ENCODE assay signal across 28 cellular contexts in genomic region chr10:51759896-51760534, GRCh38.
DNase-seq lines count a peak whose midpoint lies in the region; ATAC-seq and TF ChIP-seq lines count a peak whose summit lies in the region.
"Had no signal": no experiment of that assay in that cellular context is flagged by ENCODE, and none has a peak within 500 bp of the region (broad histone marks: within the 10 kb centered on the region; RNA-seq: fewer than 3 reads in every experiment).

No MANE protein-coding gene starts in this region.

- no peak overlapping the region for H3K4me2 ChIP-seq in PC-3 (ENCODE audit: low read length)

- TF ChIP-seq CTCF in GM06990 (IDR thresholded peaks at IDR 0.05; ENCODE audit: insufficient read depth, low read length, poor library complexity, severe bottlenecking) (no peak), PC-3 (conservative IDR thresholded peaks at IDR 0.05; ENCODE audit: low read depth, low read length) (no peak), RWPE1 (conservative IDR thresholded peaks at IDR 0.05; ENCODE audit: low read depth) (no peak)

- intact Hi-C loops in PC-3 (cut with micrococcal nuclease), result no loop called here

- H3K9ac ChIP-seq in PC-3 (ENCODE audit: low read length), result no peak overlapping the region

- DNase-seq in GM06990 (ENCODE audit: extremely low read depth, insufficient read length), result peak; percentile 13
- no peak for DNase-seq in PC-3
- DNase-seq in NCI-H1436 treated with DMSO at 0.1 percent for 48 hours (lab: John Stamatoyannopoulos, UW), result no peak
- DNase-seq in RWPE1 (ENCODE audit: low spot score), result no peak
- DNase-seq in globus pallidus (ENCODE audit: low spot score), result no peak
- DNase-seq: 8988T; activated CD4-positive, alpha-beta T cell treated with anti-CD3 and anti-CD28 coated beads for 36 hours; activated CD8-positive, alpha-beta memory T cell treated with anti-CD3 and anti-CD28 coated beads, Interleukin-2, amount 50 U/mL, for 48 hours; activated CD8-positive, alpha-beta T cell treated with anti-CD3 and anti-CD28 coated beads for 36 hours; activated naive CD4-positive, alpha-beta T cell treated with anti-CD3 and anti-CD28 coated beads for 36 hours; COR-L47; dorsolateral prefrontal cortex; GOT3; KBM-7; mammary epithelial cell; mucosa of descending colon; natural killer cell; NCI-H1092; NCI-H1694 treated with DMSO at 0.1 percent for 48 hours; NCI-H446 treated with DMSO at 0.1 percent for 48 hours; T1000; upper lobe of right lung had no signal

- no TSS peak for BruUV-seq in PC-3 (replicated peaks; lab: Mats Ljungman, UMichigan)

- H3K36me3 ChIP-seq in GM06990 (ENCODE audit: control insufficient read depth, insufficient read depth, low read length), result no peaks in the 10 kb centered on the region
- H3K36me3 ChIP-seq in PC-3 (ENCODE audit: low read depth, low read length), result no peaks in the 10 kb centered on the region
- H3K36me3 ChIP-seq: upper lobe of right lung had no signal

- no peaks in the 10 kb centered on the region for H3K9me3 ChIP-seq in PC-3 (ENCODE audit: low read length)
- H3K9me3 ChIP-seq: mucosa of descending colon, upper lobe of right lung had no signal

- H3K79me2 ChIP-seq in PC-3 (ENCODE audit: low read length), result no peaks in the 10 kb centered on the region

- no peak overlapping the region for H3K4me3 ChIP-seq in GM06990 (replicated peaks; ENCODE audit: low read depth, low read length)
- H3K4me3 ChIP-seq in PC-3 (ENCODE audit: low read length), result no peak overlapping the region
- H3K4me3 ChIP-seq: dorsolateral prefrontal cortex, mucosa of descending colon, upper lobe of right lung had no signal

- H3K27ac ChIP-seq in PC-3 (ENCODE audit: low read length), result no peak overlapping the region
- no peak overlapping the region for H3K27ac ChIP-seq in RWPE1
- H3K27ac ChIP-seq: C4-2B, dorsolateral prefrontal cortex, upper lobe of right lung, VCaP had no signal

- H3K9me2 ChIP-seq in PC-3 (replicated peaks; ENCODE audit: low read length), result no peaks in the 10 kb centered on the region

- ATAC-seq in GM18907 (IDR thresholded peaks at IDR 0.05; ENCODE audit: unreplicated experiment) (peak; percentile 58), HG02759 (IDR thresholded peaks at IDR 0.05; ENCODE audit: unreplicated experiment) (peak; percentile 64), PC-3 (peak; percentile 31; the same call in 1 of the 2 replicates), HG02973 (IDR thresholded peaks at IDR 0.05; ENCODE audit: unreplicated experiment) (no peak)
- ATAC-seq: activated CD4-positive, alpha-beta T cell treated with anti-CD3 and anti-CD28 coated beads for 36 hours; activated CD8-positive, alpha-beta T cell treated with anti-CD3 and anti-CD28 coated beads for 36 hours; mucosa of descending colon; natural killer cell; stimulated activated effector memory CD8-positive, alpha-beta T cell treated with anti-CD3 and anti-CD28 coated beads, Interleukin-12 subunit alpha, Interleukin-12 subunit beta, amount 100 ng/mL, for 72 hours; upper lobe of right lung had no signal

- POLR2A ChIA-PET in PC-3 (lab: Charles Lee; ENCODE audit: unreplicated experiment) (no interaction called here), RWPE1 (lab: Yijun Ruan, JAX; ENCODE audit: low non-redundant PET) (no interaction called here)

- H2AFZ ChIP-seq in PC-3 (ENCODE audit: low read length), result no peak overlapping the region

- H3K27me3 ChIP-seq in GM06990 (replicated peaks; ENCODE audit: control insufficient read depth, insufficient read depth, low read length), result no peaks in the 10 kb centered on the region
- no peaks in the 10 kb centered on the region for H3K27me3 ChIP-seq in PC-3 (ENCODE audit: low read length)
- H3K27me3 ChIP-seq: dorsolateral prefrontal cortex, upper lobe of right lung had no signal

- H3K4me1 ChIP-seq in PC-3 (ENCODE audit: insufficient read depth, low read length), result no peaks in the 10 kb centered on the region
- H3K4me1 ChIP-seq: upper lobe of right lung had no signal

- H4K20me1 ChIP-seq in PC-3 (ENCODE audit: low read length), result no peaks in the 10 kb centered on the region

- H3F3A ChIP-seq in PC-3 (ENCODE audit: low read length, unreplicated experiment), result no peaks in the 10 kb centered on the region

- CTCF ChIA-PET in PC-3 (lab: Charles Lee) (interaction anchor here (0.7 kb wide), 1 partner anchor 578 kb away, joined by 3 read pairs; no protein-coding TSS in a partner anchor), RWPE1 (lab: Yijun Ruan, JAX) (no interaction called here)
